8 cellular contexts compared by ENCODE assay signal in the genomic region with DNA sequence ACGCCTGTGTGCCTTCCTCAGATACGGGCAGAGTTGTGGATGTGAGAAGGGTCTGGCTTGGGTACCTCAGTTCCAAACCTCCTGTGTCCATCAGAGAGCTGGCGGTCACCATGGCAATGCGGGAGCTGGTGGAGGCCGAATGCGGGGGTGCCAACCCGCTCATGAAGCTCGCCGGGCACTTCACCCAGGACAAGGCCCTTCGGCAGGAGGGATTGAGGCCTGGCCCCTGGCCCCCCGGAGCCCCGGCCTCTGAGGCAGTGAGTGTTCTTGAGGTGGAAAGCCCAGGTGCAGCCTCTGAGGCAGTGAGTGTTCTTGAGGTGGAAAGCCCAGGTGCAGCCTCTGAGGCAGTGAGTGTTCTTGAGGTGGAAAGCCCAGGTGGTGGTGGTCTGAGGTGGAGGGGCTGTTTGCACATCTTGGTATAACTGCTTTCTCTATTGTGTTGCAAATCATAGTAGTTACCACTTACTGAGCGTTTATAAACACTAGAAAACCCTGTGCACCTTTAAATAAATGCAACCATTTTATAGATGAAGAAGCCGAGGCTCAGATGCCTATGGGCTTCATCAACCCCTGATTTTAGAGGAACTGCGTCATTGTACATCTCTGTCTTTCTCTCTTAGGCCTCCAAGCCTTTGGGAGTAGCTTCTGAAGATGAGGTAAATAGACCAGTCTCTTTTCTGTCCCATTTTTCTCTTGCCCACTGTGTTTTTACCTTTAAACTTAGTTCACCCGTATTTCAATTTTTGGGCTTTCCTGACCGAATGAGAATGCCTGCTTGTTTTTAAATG. TPM values are rescaled to one million over a fixed set of nuclear protein-coding genes. Genes with fewer than 3 reads are reported as not detected.
DNase-seq lines count a peak whose midpoint lies in the region.

No MANE protein-coding gene starts in this region.

- no peaks in the 10 kb centered on the region for H3K27me3 Mint-ChIP-seq in T-helper 2 cell treated with Interferon-gamma antibody and Interleukin-4, amounts not matched to agents 5 μg/mL and 100 μg/mL, for 36 hours (ENCODE audit: low read depth)

- peaks cover 12% of the 10 kb centered on the region for H3K36me3 Mint-ChIP-seq in T-helper 2 cell treated with Interferon-gamma antibody and Interleukin-4, amounts not matched to agents 5 μg/mL and 100 μg/mL, for 36 hours (ENCODE audit: low read depth)

- H3K27ac Mint-ChIP-seq in T-helper 2 cell treated with Interferon-gamma antibody and Interleukin-4, amounts not matched to agents 5 μg/mL and 100 μg/mL, for 36 hours: no peak overlapping the region

- no peak for DNase-seq in T-helper 2 cell treated with Interferon-gamma antibody and Interleukin-4, amounts not matched to agents 5 μg/mL and 100 μg/mL, for 36 hours (ENCODE audit: low spot score)
- DNase-seq in T-helper 2 cell: no peak
- peak; percentile 19 to 26 for DNase-seq in NCI-H1930 (lab: John Stamatoyannopoulos, UW)
- peak in 32 of 56 donors; percentile 4 to 63 (median 32) for DNase-seq in amygdala (lab: John Stamatoyannopoulos, UW)
- peak in 28 of 51 donors; percentile 4 to 62 (median 39) for DNase-seq in hypothalamus (lab: John Stamatoyannopoulos, UW)
- DNase-seq in renal cortical epithelial cell (ENCODE audit: low read depth): peak; percentile 2
- no peak for DNase-seq in Ammon's horn (ENCODE audit: low spot score)
- DNase-seq in NCI-H1048 (lab: John Stamatoyannopoulos, UW): no peak

- no peaks in the 10 kb centered on the region for H3K9me3 Mint-ChIP-seq in T-helper 2 cell treated with Interferon-gamma antibody and Interleukin-4, amounts not matched to agents 5 μg/mL and 100 μg/mL, for 36 hours

- H3K4me3 Mint-ChIP-seq in T-helper 2 cell treated with Interferon-gamma antibody and Interleukin-4, amounts not matched to agents 5 μg/mL and 100 μg/mL, for 36 hours: peak overlapping the region; percentile 78

- peaks cover 18% of the 10 kb centered on the region for H3K4me1 Mint-ChIP-seq in T-helper 2 cell treated with Interferon-gamma antibody and Interleukin-4, amounts not matched to agents 5 μg/mL and 100 μg/mL, for 36 hours (ENCODE audit: low read depth)

RNA-seq across cellular contexts. Expression of gene PEX5, which starts 1.0 kb away (rescaled TPM):
- 24.8 and 36.5 TPM in 2 replicates for total RNA-seq in renal cortical epithelial cell

Comparison
In these comparisons a context has a peak if more than half of its experiments do, and no peak if none do; other contexts are left out.
1. DNase-seq: peak in NCI-H1930 (2 of 2), amygdala (32 of 56), hypothalamus (28 of 51) and renal cortical epithelial cell (single experiment); none in T-helper 2 cell treated with Interferon-gamma antibody and Interleukin-4, amounts not matched to agents 5 μg/mL and 100 μg/mL, for 36 hours (single experiment), T-helper 2 cell (0 of 5), Ammon's horn (single experiment) and NCI-H1048 (single experiment).